Comparison of ENCODE assay signal across 19 cellular contexts in genomic region chr7:101115215-101115614, GRCh38. TPM values are rescaled to one million over a fixed set of nuclear protein-coding genes. Genes with fewer than 3 reads are reported as not detected.
"Had no signal": no experiment of that assay in that cellular context is flagged by ENCODE, and none has a peak within 500 bp of the region (broad histone marks: within the 10 kb centered on the region; RNA-seq: fewer than 3 reads in every experiment).

No MANE protein-coding gene starts in this region.

- H3K4me1 Mint-ChIP-seq: stimulated activated memory B cell treated with anti-CD40 and anti-IgM and Interleukin-4, amounts not matched to agents 10 μg/mL and 1 μg/mL and 100 μg/mL, for 72 hours had no signal

- H3K36me3 Mint-ChIP-seq: activated naive CD8-positive, alpha-beta T cell treated with anti-CD3 and anti-CD28 coated beads, Interleukin-2, amount 10 ng/mL, durations not matched to agents 7 days and 5 days; stimulated activated memory B cell treated with anti-CD40 and anti-IgM and Interleukin-4, amounts not matched to agents 10 μg/mL and 1 μg/mL and 100 μg/mL, for 72 hours had no signal

- FAIRE-seq: bronchial epithelial cell, keratinocyte had no signal

- DNase-seq: activated CD4-positive, CD25-positive, alpha-beta regulatory T cell treated with anti-CD3 and anti-CD28 coated beads, Interleukin-2, amount 50 U/mL, for 72 hours; activated naive CD4-positive, alpha-beta T cell; activated naive CD8-positive, alpha-beta T cell treated with anti-CD3 and anti-CD28 coated beads, Interleukin-2, amount 10 ng/mL, durations not matched to agents 7 days and 5 days; activated T-cell treated with anti-CD3 and anti-CD28 coated beads for 4 hours; hippocampal formation; posterior cingulate gyrus; retina; stimulated activated CD4-positive, alpha-beta T cell treated with anti-CD3 and anti-CD28 coated beads, Interleukin-2, amount 100 ng/mL, for 48 hours had no signal

- H3K9me3 Mint-ChIP-seq: activated naive CD8-positive, alpha-beta T cell treated with anti-CD3 and anti-CD28 coated beads, Interleukin-2, amount 10 ng/mL, durations not matched to agents 7 days and 5 days; neural crest cell; stimulated activated memory B cell treated with anti-CD40 and anti-IgM and Interleukin-4, amounts not matched to agents 10 μg/mL and 1 μg/mL and 100 μg/mL, for 72 hours had no signal

- H3K27ac Mint-ChIP-seq: activated naive CD8-positive, alpha-beta T cell treated with anti-CD3 and anti-CD28 coated beads, Interleukin-2, amount 10 ng/mL, durations not matched to agents 7 days and 5 days; stimulated activated memory B cell treated with anti-CD40 and anti-IgM and Interleukin-4, amounts not matched to agents 10 μg/mL and 1 μg/mL and 100 μg/mL, for 72 hours had no signal

- H3K4me3 Mint-ChIP-seq: activated naive CD8-positive, alpha-beta T cell treated with anti-CD3 and anti-CD28 coated beads, Interleukin-2, amount 10 ng/mL, durations not matched to agents 7 days and 5 days; neural crest cell; stimulated activated memory B cell treated with anti-CD40 and anti-IgM and Interleukin-4, amounts not matched to agents 10 μg/mL and 1 μg/mL and 100 μg/mL, for 72 hours had no signal

RNA-seq across cellular contexts. Expression of gene SERPINE1, which starts 11.7 kb away (rescaled TPM):
- total RNA-seq: T-helper 1 cell treated with Interleukin-12 subunit alpha and Interleukin-12 subunit beta and Interleukin-4 antibody, amounts not matched to agents 30 ng/mL and 1 ng/mL, for 36 hours had no signal

RNA-seq across cellular contexts. Expression of gene VGF, which starts 50.2 kb away (rescaled TPM):
- total RNA-seq: bronchial epithelial cell, dermis microvascular lymphatic vessel endothelial cell, glomerular endothelial cell, left lobe of liver, lung microvascular endothelial cell, subcutaneous adipose tissue, ureter had no signal
